ENCODE assay signal across 1 cellular context in the genomic region with DNA sequence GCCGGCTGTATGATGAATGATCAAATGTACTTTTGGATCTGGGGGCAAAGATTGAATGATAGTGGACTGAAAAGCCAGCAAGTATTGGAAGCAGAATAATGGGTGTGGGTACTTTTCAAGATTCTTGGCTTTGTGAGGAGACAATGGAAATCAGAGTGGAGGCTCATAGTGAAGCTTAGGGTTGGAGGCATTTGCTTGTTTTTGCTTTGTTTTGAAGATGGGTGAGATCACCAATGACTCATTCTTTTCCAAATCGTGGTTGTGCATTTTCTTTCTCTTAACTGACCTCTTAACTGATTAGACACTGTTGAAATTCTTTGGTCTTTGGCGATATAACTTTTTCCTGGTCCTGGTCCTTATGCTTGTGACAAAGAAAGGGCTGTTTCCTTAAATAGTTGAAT.
A peak's percentile ranks its signal among the peaks of the same experiment; 100 is the strongest.
TF ChIP-seq lines count a peak whose summit lies in the region.

No MANE protein-coding gene starts in this region.

TF ChIP-seq in HEK293, 187 proteins besides CTCF, POLR2A, EP300 and RAD21 (continued from another document and continues in another):
- TF ChIP-seq, protein P1, sequence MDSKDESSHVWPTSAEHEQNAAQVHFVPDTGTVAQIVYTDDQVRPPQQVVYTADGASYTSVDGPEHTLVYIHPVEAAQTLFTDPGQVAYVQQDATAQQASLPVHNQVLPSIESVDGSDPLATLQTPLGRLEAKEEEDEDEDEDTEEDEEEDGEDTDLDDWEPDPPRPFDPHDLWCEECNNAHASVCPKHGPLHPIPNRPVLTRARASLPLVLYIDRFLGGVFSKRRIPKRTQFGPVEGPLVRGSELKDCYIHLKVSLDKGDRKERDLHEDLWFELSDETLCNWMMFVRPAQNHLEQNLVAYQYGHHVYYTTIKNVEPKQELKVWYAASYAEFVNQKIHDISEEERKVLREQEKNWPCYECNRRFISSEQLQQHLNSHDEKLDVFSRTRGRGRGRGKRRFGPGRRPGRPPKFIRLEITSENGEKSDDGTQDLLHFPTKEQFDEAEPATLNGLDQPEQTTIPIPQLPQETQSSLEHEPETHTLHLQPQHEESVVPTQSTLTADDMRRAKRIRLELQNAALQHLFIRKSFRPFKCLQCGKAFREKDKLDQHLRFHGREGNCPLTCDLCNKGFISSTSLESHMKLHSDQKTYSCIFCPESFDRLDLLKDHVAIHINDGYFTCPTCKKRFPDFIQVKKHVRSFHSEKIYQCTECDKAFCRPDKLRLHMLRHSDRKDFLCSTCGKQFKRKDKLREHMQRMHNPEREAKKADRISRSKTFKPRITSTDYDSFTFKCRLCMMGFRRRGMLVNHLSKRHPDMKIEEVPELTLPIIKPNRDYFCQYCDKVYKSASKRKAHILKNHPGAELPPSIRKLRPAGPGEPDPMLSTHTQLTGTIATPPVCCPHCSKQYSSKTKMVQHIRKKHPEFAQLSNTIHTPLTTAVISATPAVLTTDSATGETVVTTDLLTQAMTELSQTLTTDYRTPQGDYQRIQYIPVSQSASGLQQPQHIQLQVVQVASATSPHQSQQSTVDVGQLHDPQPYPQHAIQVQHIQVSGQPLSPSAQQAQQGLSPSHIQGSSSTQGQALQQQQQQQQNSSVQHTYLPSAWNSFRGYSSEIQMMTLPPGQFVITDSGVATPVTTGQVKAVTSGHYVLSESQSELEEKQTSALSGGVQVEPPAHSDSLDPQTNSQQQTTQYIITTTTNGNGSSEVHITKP (tag by site-specific recombination; IDR thresholded peaks at IDR 0.05): 0 out of 2 replicates have a peak, but pooled peaks have one; percentile 28
- TF ChIP-seq TCF7L2 (IDR thresholded peaks at IDR 0.05; ENCODE audit: borderline replicate concordance, low read depth, low read length): no peak
- no peak for TF ChIP-seq ZBTB17 (tag by site-specific recombination; IDR thresholded peaks at IDR 0.05)
- no peak for TF ChIP-seq ZBTB20 (tag by site-specific recombination; IDR thresholded peaks at IDR 0.05)
- no peak for TF ChIP-seq ZNF571 (tag by site-specific recombination; IDR thresholded peaks at IDR 0.05)
- TF ChIP-seq, protein P2, sequence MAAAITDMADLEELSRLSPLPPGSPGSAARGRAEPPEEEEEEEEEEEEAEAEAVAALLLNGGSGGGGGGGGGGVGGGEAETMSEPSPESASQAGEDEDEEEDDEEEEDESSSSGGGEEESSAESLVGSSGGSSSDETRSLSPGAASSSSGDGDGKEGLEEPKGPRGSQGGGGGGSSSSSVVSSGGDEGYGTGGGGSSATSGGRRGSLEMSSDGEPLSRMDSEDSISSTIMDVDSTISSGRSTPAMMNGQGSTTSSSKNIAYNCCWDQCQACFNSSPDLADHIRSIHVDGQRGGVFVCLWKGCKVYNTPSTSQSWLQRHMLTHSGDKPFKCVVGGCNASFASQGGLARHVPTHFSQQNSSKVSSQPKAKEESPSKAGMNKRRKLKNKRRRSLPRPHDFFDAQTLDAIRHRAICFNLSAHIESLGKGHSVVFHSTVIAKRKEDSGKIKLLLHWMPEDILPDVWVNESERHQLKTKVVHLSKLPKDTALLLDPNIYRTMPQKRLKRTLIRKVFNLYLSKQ (tag by site-specific recombination; IDR thresholded peaks at IDR 0.05; ENCODE audit: borderline replicate concordance): no peak
- TF ChIP-seq YY1 (tag by site-specific recombination; IDR thresholded peaks at IDR 0.05): no peak
- no peak for TF ChIP-seq ZNF184 (tag by site-specific recombination; IDR thresholded peaks at IDR 0.05)
- TF ChIP-seq, protein P3, sequence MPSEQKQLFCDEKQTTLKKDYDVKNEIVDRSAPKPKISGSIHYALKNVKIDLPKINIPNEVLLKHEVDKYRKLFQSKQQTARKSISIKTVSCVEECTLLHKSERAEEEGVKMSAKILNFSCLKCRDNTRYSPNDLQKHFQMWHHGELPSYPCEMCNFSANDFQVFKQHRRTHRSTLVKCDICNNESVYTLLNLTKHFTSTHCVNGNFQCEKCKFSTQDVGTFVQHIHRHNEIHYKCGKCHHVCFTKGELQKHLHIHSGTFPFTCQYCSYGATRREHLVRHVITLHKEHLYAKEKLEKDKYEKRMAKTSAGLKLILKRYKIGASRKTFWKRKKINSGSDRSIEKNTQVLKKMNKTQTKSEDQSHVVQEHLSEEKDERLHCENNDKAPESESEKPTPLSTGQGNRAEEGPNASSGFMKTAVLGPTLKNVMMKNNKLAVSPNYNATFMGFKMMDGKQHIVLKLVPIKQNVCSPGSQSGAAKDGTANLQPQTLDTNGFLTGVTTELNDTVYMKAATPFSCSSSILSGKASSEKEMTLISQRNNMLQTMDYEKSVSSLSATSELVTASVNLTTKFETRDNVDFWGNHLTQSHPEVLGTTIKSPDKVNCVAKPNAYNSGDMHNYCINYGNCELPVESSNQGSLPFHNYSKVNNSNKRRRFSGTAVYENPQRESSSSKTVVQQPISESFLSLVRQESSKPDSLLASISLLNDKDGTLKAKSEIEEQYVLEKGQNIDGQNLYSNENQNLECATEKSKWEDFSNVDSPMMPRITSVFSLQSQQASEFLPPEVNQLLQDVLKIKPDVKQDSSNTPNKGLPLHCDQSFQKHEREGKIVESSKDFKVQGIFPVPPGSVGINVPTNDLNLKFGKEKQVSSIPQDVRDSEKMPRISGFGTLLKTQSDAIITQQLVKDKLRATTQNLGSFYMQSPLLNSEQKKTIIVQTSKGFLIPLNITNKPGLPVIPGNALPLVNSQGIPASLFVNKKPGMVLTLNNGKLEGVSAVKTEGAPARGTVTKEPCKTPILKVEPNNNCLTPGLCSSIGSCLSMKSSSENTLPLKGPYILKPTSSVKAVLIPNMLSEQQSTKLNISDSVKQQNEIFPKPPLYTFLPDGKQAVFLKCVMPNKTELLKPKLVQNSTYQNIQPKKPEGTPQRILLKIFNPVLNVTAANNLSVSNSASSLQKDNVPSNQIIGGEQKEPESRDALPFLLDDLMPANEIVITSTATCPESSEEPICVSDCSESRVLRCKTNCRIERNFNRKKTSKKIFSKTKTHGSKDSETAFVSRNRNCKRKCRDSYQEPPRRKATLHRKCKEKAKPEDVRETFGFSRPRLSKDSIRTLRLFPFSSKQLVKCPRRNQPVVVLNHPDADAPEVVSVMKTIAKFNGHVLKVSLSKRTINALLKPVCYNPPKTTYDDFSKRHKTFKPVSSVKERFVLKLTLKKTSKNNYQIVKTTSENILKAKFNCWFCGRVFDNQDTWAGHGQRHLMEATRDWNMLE (tag by site-specific recombination; conservative IDR thresholded peaks at IDR 0.05; ENCODE audit: low read depth): peak; percentile 49; the same call in 1 of the 2 replicates
- TF ChIP-seq, protein P4, sequence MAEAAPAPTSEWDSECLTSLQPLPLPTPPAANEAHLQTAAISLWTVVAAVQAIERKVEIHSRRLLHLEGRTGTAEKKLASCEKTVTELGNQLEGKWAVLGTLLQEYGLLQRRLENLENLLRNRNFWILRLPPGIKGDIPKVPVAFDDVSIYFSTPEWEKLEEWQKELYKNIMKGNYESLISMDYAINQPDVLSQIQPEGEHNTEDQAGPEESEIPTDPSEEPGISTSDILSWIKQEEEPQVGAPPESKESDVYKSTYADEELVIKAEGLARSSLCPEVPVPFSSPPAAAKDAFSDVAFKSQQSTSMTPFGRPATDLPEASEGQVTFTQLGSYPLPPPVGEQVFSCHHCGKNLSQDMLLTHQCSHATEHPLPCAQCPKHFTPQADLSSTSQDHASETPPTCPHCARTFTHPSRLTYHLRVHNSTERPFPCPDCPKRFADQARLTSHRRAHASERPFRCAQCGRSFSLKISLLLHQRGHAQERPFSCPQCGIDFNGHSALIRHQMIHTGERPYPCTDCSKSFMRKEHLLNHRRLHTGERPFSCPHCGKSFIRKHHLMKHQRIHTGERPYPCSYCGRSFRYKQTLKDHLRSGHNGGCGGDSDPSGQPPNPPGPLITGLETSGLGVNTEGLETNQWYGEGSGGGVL (tag by site-specific recombination; IDR thresholded peaks at IDR 0.05): 0 out of 2 replicates have a peak, but pooled peaks have one; percentile 31
- TF ChIP-seq EGR2 (tag by site-specific recombination; IDR thresholded peaks at IDR 0.05; ENCODE audit: low read depth): no peak
- TF ChIP-seq ZNF776 (tag by site-specific recombination; IDR thresholded peaks at IDR 0.05; ENCODE audit: borderline replicate concordance): no peak
- peak; percentile 46; the same call in 1 of the 2 replicates for TF ChIP-seq KLF8 (tag by site-specific recombination; IDR thresholded peaks at IDR 0.05)
- TF ChIP-seq ZNF658 (tag by site-specific recombination; IDR thresholded peaks at IDR 0.05): no peak
- peak; percentile 85 for TF ChIP-seq GFI1B (tag by site-specific recombination; IDR thresholded peaks at IDR 0.05)
- no peak for TF ChIP-seq ZNF544 (tag by site-specific recombination; IDR thresholded peaks at IDR 0.05)
- no peak for TF ChIP-seq ZNF133 (tag by site-specific recombination; IDR thresholded peaks at IDR 0.05)
- TF ChIP-seq ZEB2 (tag by site-specific recombination; IDR thresholded peaks at IDR 0.05): peak; percentile 67
- peak; percentile 67; the same call in 1 of the 2 replicates for TF ChIP-seq ZFP69B (tag by site-specific recombination; IDR thresholded peaks at IDR 0.05)
- TF ChIP-seq BCL11B (tag by site-specific recombination; IDR thresholded peaks at IDR 0.05; ENCODE audit: low read depth): no peak
- TF ChIP-seq IKZF3 (tag by site-specific recombination; IDR thresholded peaks at IDR 0.05): no peak
- TF ChIP-seq, protein P5, sequence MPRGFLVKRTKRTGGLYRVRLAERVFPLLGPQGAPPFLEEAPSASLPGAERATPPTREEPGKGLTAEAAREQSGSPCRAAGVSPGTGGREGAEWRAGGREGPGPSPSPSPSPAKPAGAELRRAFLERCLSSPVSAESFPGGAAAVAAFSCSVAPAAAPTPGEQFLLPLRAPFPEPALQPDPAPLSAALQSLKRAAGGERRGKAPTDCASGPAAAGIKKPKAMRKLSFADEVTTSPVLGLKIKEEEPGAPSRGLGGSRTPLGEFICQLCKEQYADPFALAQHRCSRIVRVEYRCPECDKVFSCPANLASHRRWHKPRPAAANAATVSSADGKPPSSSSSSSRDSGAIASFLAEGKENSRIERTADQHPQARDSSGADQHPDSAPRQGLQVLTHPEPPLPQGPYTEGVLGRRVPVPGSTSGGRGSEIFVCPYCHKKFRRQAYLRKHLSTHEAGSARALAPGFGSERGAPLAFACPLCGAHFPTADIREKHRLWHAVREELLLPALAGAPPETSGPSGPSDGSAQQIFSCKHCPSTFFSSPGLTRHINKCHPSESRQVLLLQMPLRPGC (tag by site-specific recombination; IDR thresholded peaks at IDR 0.05): peak; percentile 62
- no peak for TF ChIP-seq SETDB1 (IDR thresholded peaks at IDR 0.05; ENCODE audit: insufficient read length, low read length)
- TF ChIP-seq ZNF654 (tag by site-specific recombination; IDR thresholded peaks at IDR 0.05; ENCODE audit: low read depth): no peak
- TF ChIP-seq ZNF423 (tag by site-specific recombination; IDR thresholded peaks at IDR 0.05): no peak
- TF ChIP-seq, protein P6, sequence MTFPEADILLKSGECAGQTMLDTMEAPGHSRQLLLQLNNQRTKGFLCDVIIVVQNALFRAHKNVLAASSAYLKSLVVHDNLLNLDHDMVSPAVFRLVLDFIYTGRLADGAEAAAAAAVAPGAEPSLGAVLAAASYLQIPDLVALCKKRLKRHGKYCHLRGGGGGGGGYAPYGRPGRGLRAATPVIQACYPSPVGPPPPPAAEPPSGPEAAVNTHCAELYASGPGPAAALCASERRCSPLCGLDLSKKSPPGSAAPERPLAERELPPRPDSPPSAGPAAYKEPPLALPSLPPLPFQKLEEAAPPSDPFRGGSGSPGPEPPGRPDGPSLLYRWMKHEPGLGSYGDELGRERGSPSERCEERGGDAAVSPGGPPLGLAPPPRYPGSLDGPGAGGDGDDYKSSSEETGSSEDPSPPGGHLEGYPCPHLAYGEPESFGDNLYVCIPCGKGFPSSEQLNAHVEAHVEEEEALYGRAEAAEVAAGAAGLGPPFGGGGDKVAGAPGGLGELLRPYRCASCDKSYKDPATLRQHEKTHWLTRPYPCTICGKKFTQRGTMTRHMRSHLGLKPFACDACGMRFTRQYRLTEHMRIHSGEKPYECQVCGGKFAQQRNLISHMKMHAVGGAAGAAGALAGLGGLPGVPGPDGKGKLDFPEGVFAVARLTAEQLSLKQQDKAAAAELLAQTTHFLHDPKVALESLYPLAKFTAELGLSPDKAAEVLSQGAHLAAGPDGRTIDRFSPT (tag by site-specific recombination; IDR thresholded peaks at IDR 0.05): 0 out of 2 replicates have a peak, but pooled peaks have one; percentile 61
- TF ChIP-seq ZNF202 (tag by site-specific recombination; IDR thresholded peaks at IDR 0.05; ENCODE audit: borderline replicate concordance): no peak
- TF ChIP-seq, protein P7, sequence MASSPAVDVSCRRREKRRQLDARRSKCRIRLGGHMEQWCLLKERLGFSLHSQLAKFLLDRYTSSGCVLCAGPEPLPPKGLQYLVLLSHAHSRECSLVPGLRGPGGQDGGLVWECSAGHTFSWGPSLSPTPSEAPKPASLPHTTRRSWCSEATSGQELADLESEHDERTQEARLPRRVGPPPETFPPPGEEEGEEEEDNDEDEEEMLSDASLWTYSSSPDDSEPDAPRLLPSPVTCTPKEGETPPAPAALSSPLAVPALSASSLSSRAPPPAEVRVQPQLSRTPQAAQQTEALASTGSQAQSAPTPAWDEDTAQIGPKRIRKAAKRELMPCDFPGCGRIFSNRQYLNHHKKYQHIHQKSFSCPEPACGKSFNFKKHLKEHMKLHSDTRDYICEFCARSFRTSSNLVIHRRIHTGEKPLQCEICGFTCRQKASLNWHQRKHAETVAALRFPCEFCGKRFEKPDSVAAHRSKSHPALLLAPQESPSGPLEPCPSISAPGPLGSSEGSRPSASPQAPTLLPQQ (tag by site-specific recombination; IDR thresholded peaks at IDR 0.05): peak; percentile 55; the same call in 1 of the 2 replicates
- no peak for TF ChIP-seq ZBTB48 (tag by site-specific recombination; IDR thresholded peaks at IDR 0.05)
- TF ChIP-seq, protein P8, sequence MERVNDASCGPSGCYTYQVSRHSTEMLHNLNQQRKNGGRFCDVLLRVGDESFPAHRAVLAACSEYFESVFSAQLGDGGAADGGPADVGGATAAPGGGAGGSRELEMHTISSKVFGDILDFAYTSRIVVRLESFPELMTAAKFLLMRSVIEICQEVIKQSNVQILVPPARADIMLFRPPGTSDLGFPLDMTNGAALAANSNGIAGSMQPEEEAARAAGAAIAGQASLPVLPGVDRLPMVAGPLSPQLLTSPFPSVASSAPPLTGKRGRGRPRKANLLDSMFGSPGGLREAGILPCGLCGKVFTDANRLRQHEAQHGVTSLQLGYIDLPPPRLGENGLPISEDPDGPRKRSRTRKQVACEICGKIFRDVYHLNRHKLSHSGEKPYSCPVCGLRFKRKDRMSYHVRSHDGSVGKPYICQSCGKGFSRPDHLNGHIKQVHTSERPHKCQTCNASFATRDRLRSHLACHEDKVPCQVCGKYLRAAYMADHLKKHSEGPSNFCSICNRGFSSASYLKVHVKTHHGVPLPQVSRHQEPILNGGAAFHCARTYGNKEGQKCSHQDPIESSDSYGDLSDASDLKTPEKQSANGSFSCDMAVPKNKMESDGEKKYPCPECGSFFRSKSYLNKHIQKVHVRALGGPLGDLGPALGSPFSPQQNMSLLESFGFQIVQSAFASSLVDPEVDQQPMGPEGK (tag by site-specific recombination; IDR thresholded peaks at IDR 0.05): 0 out of 2 replicates have a peak, but pooled peaks have one; percentile 10
- TF ChIP-seq OSR2 (tag by site-specific recombination; IDR thresholded peaks at IDR 0.05): no peak
- no peak for TF ChIP-seq ZNF530 (tag by site-specific recombination; IDR thresholded peaks at IDR 0.05; ENCODE audit: low read depth)
- peak; percentile 93 for TF ChIP-seq ZNF629 (tag by site-specific recombination; IDR thresholded peaks at IDR 0.05)
- TF ChIP-seq ZXDB (tag by site-specific recombination; IDR thresholded peaks at IDR 0.05): 0 out of 2 replicates have a peak, but pooled peaks have one; percentile 36
- TF ChIP-seq ZNF843 (tag by site-specific recombination; IDR thresholded peaks at IDR 0.05): peak; percentile 38; the same call in 1 of the 2 replicates
- TF ChIP-seq SP7 (tag by site-specific recombination; IDR thresholded peaks at IDR 0.05): peak; percentile 76
- peak; percentile 83 for TF ChIP-seq PRDM1 (tag by site-specific recombination; IDR thresholded peaks at IDR 0.05)
- TF ChIP-seq ZNF791 (tag by site-specific recombination; IDR thresholded peaks at IDR 0.05): no peak
- peak; percentile 51; the same call in 1 of the 2 replicates for TF ChIP-seq ZNF600 (tag by site-specific recombination; IDR thresholded peaks at IDR 0.05)
